Comparison of ENCODE assay signal across 10 cellular contexts in genomic region chr14:92986254-92987147, GRCh38.
DNase-seq lines count a peak whose midpoint lies in the region; ATAC-seq, FAIRE-seq and TF ChIP-seq lines count a peak whose summit lies in the region.
"Had no signal": no experiment of that assay in that cellular context is flagged by ENCODE, and none has a peak within 500 bp of the region (broad histone marks: within the 10 kb centered on the region; RNA-seq: fewer than 3 reads in every experiment).

No MANE protein-coding gene starts in this region.

- POLR2A ChIA-PET in A549 (lab: Yijun Ruan, JAX): no interaction called here

- H4K20me1 ChIP-seq in neural progenitor cell (ENCODE audit: low read depth): no peaks in the 10 kb centered on the region

- no peak for TF ChIP-seq POLR2A in A549 (IDR thresholded peaks at IDR 0.05; ENCODE audit: low read length)

- H3K9me3 ChIP-seq in A549 (peaks cover 7% of the 10 kb centered on the region; the same call in 1 of the 3 replicates), muscle layer of colon (ENCODE audit: low read length) (no peaks in the 10 kb centered on the region), neural progenitor cell (ENCODE audit: low read depth) (no peaks in the 10 kb centered on the region)

- peak; percentile 67 for FAIRE-seq in A549 (lab: Jason Lieb, UNC)

- H3K4me2 ChIP-seq in A549 (peak overlapping the region; percentile 80), neural progenitor cell (no peak overlapping the region)
- H3K4me2 ChIP-seq: BLaER1 treated with 17β-estradiol and CSF1 and Interleukin-3, amounts not matched to agents 10 nM and 100 nM had no signal

- no peak for TF ChIP-seq EP300 in A549 (IDR thresholded peaks at IDR 0.05)

- H2AFZ ChIP-seq in neural progenitor cell (replicated peaks): no peak overlapping the region

- H3K36me3 ChIP-seq in muscle layer of colon (ENCODE audit: insufficient read depth, low read length) (no peaks in the 10 kb centered on the region), neural progenitor cell (no peaks in the 10 kb centered on the region)

- no peak overlapping the region for H3K4me3 Mint-ChIP-seq in neural progenitor cell
- H3K4me3 Mint-ChIP-seq: activated B cell treated with CpG ODN at 0.5 μM for 24 hours had no signal

- peaks cover 5% of the 10 kb centered on the region for H3K27me3 Mint-ChIP-seq in neural progenitor cell (ENCODE audit: insufficient read depth, low read depth)
- H3K27me3 Mint-ChIP-seq: activated B cell treated with CpG ODN at 0.5 μM for 24 hours had no signal

- H3K27ac Mint-ChIP-seq in neural progenitor cell: no peak overlapping the region
- H3K27ac Mint-ChIP-seq: activated B cell treated with CpG ODN at 0.5 μM for 24 hours had no signal

- TF ChIP-seq CTCF in A549 (IDR thresholded peaks at IDR 0.05) (no peak), LNCaP clone FGC (IDR thresholded peaks at IDR 0.05; ENCODE audit: control insufficient read depth, extremely low read depth, insufficient read depth) (no peak), dorsolateral prefrontal cortex (IDR thresholded peaks at IDR 0.05 in 54 of 56, conservative IDR thresholded peaks at IDR 0.05 in 2 of 56; ENCODE audit: low read depth in 1 of 56, partially characterized antibody in 56 of 56) (no peak), neural progenitor cell (IDR thresholded peaks at IDR 0.05) (no peak)

- WGBS in A549 (ENCODE audit: missing lambda C conversion rate): 67% methylated on average over 5 of the region's 6 CpGs

- CTCF ChIA-PET in A549 (lab: Yijun Ruan, JAX): interaction anchor here (0.7 to 1.4 kb wide), 4 partner anchors 31 to 127 kb away, joined by 3 to 5 read pairs (median 4); no protein-coding TSS in a partner anchor

- H3K9ac ChIP-seq in muscle layer of colon (ENCODE audit: low read length) (no peak overlapping the region), neural progenitor cell (no peak overlapping the region)

- DNase-seq in A549 (ENCODE audit: low read depth in 1 of 2, low spot score in 1 of 2) (peak; percentile 53 to 57), LNCaP clone FGC (ENCODE audit: low read depth) (peak; percentile 71), dorsolateral prefrontal cortex (peak in 3 of 10 donors; percentile 23 to 41 (median 32)), neural progenitor cell (ENCODE audit: low spot score) (no peak)
- no peak for DNase-seq in activated effector memory CD4-positive, alpha-beta T cell treated with anti-CD3 and anti-CD28 coated beads, Interleukin-2, amount 50 U/mL, for 16 hours
- DNase-seq: activated B cell treated with CpG ODN at 0.5 μM for 24 hours had no signal

- ATAC-seq in A549 (peak; percentile 69 to 84), HG03280 (IDR thresholded peaks at IDR 0.05; ENCODE audit: unreplicated experiment) (no peak), HG03097 (IDR thresholded peaks at IDR 0.05; ENCODE audit: low FRiP score, unreplicated experiment) (no peak)

- H3K36me3 Mint-ChIP-seq in neural progenitor cell: peaks cover 1% of the 10 kb centered on the region

- H3K27ac ChIP-seq in A549 (peak overlapping the region; percentile 81 to 86), dorsolateral prefrontal cortex (peak overlapping the region in 47 of 59 donors; percentile 1 to 79 (median 52)), muscle layer of colon (ENCODE audit: low read depth, low read length) (peak overlapping the region; percentile 50), neural progenitor cell (no peak overlapping the region)
- H3K27ac ChIP-seq: BLaER1 treated with 17β-estradiol and CSF1 and Interleukin-3, amounts not matched to agents 10 nM and 100 nM had no signal

- H3K27me3 ChIP-seq in dorsolateral prefrontal cortex (no peaks in the 10 kb centered on the region), muscle layer of colon (ENCODE audit: control insufficient read depth in 1 of 2, insufficient read depth in 2 of 2, low read length in 2 of 2) (no peaks in the 10 kb centered on the region), neural progenitor cell (no peaks in the 10 kb centered on the region)
- H3K27me3 ChIP-seq: BLaER1 treated with 17β-estradiol and CSF1 and Interleukin-3, amounts not matched to agents 10 nM and 100 nM had no signal

- H3K4me1 Mint-ChIP-seq in neural progenitor cell: peaks cover 3% of the 10 kb centered on the region

- intact Hi-C loops in dorsolateral prefrontal cortex (cut with DNase I): loop anchor here in 1 of 2 donors (10.0 kb wide), 1 partner anchor 1092 kb away; no protein-coding TSS in a partner anchor

- H3K79me2 ChIP-seq in neural progenitor cell (ENCODE audit: low read depth): no peaks in the 10 kb centered on the region

- peaks cover 40% of the 10 kb centered on the region for H3K4me1 ChIP-seq in A549
- peaks cover 36% of the 10 kb centered on the region for H3K4me1 ChIP-seq in muscle layer of colon (ENCODE audit: insufficient read depth, low read length)
- H3K4me1 ChIP-seq in neural progenitor cell: no peaks in the 10 kb centered on the region

- H3K4me3 ChIP-seq in A549 (no peak overlapping the region), LNCaP clone FGC (ENCODE audit: low read depth, low read length) (no peak overlapping the region), dorsolateral prefrontal cortex (no peak overlapping the region), muscle layer of colon (ENCODE audit: low read depth in 1 of 2, low read length in 2 of 2) (no peak overlapping the region), neural progenitor cell (no peak overlapping the region)
- H3K4me3 ChIP-seq: BLaER1 treated with 17β-estradiol and CSF1 and Interleukin-3, amounts not matched to agents 10 nM and 100 nM had no signal

- H3K9me3 Mint-ChIP-seq in neural progenitor cell: peaks cover 2% of the 10 kb centered on the region
- H3K9me3 Mint-ChIP-seq: activated B cell treated with CpG ODN at 0.5 μM for 24 hours had no signal

- no peak for TF ChIP-seq RAD21 in A549 (conservative IDR thresholded peaks at IDR 0.05 in 1 of 2, IDR thresholded peaks at IDR 0.05 in 1 of 2)

- H3F3A ChIP-seq in neural progenitor cell (ENCODE audit: low read depth): no peaks in the 10 kb centered on the region

TF ChIP-seq in A549, 52 proteins besides CTCF, POLR2A, EP300 and RAD21:
- TF ChIP-seq NR3C1 (IDR thresholded peaks at IDR 0.05) (no peak), BCL3 (IDR thresholded peaks at IDR 0.05) (no peak), HES2 (IDR thresholded peaks at IDR 0.05) (no peak), RNF2 (IDR thresholded peaks at IDR 0.05; ENCODE audit: borderline replicate concordance, low read depth) (no peak), HOXB5 (CRISPR knock-in tag; IDR thresholded peaks at IDR 0.05) (no peak)

Comparison
In these comparisons a context has a peak if more than half of its experiments do, and no peak if none do; other contexts are left out.
1. ATAC-seq: peak in A549 (2 of 2); none in HG03280 (single experiment) and HG03097 (single experiment).
2. DNase-seq: peak in A549 (2 of 2) and LNCaP clone FGC (single experiment); none in activated effector memory CD4-positive, alpha-beta T cell treated with anti-CD3 and anti-CD28 coated beads, Interleukin-2, amount 50 U/mL, for 16 hours (single experiment) and neural progenitor cell (single experiment).